Comparison of ENCODE assay signal across 25 cellular contexts in the genomic region with DNA sequence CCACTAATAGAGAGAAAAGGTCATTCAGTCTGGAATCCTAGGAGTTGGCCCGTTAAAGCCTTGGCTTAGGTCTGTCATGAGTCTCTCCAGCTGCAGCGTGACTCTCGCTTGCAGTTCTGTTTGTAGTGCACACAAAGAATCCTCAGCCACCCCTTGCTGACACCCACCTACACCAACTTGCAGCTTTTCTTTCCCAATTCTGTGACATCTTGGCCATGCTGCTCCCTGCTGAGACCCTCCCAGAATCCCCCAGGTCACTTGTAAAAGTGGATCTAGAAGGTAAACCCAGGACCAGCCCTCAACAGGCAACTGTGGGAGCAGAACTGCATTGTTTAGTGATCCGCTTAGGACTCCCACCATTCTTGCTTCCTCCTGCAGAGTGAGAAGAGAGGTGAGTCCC.
"Had no signal": no experiment of that assay in that cellular context is flagged by ENCODE, and none has a peak within 500 bp of the region (broad histone marks: within the 10 kb centered on the region; RNA-seq: fewer than 3 reads in every experiment).

No MANE protein-coding gene starts in this region.

- H3K9me3 Mint-ChIP-seq: activated naive CD4-positive, alpha-beta T cell treated with anti-CD3 and anti-CD28 coated beads, Interleukin-2, amount 50 U/mL, for 24 hours; activated naive CD8-positive, alpha-beta T cell treated with anti-CD3 and anti-CD28 coated beads, Interleukin-2, amount 50 U/mL, for 24 hours; activated T-helper 2 cell treated with anti-CD3 and anti-CD28 coated beads, Interferon-gamma antibody, Interleukin-2, Interleukin-4, amounts not matched to agents 10 μg/mL and 5 μg/mL and 100 μg/mL, durations not matched to agents 14 hours and 24 hours and 36 hours; endodermal cell had no signal

- H3K9me3 ChIP-seq: esophagus muscularis mucosa, right lobe of liver, testis, transverse colon had no signal

- H3K27ac Mint-ChIP-seq: activated CD4-positive, alpha-beta T cell treated with anti-CD3 and anti-CD28 coated beads for 36 hours; activated CD8-positive, alpha-beta memory T cell treated with anti-CD3 and anti-CD28 coated beads, Interleukin-2, amount 10 ng/mL, durations not matched to agents 7 days and 5 days; activated CD8-positive, alpha-beta T cell treated with anti-CD3 and anti-CD28 coated beads, Interleukin-2, amount 10 ng/mL, durations not matched to agents 7 days and 5 days; activated naive CD4-positive, alpha-beta T cell treated with anti-CD3 and anti-CD28 coated beads, Interleukin-2, amount 50 U/mL, for 24 hours; activated naive CD8-positive, alpha-beta T cell treated with anti-CD3 and anti-CD28 coated beads, Interleukin-2, amount 50 U/mL, for 24 hours; activated T-helper 2 cell treated with anti-CD3 and anti-CD28 coated beads, Interferon-gamma antibody, Interleukin-2, Interleukin-4, amounts not matched to agents 10 μg/mL and 5 μg/mL and 100 μg/mL, durations not matched to agents 14 hours and 24 hours and 36 hours; endodermal cell had no signal

- H3K27ac ChIP-seq: coronary artery, esophagus muscularis mucosa, foreskin keratinocyte, right lobe of liver had no signal

- H3K4me1 ChIP-seq: foreskin keratinocyte, right lobe of liver had no signal

- H3K27me3 ChIP-seq: esophagus muscularis mucosa, foreskin keratinocyte, right lobe of liver, testis, transverse colon had no signal

- H3K4me3 ChIP-seq: coronary artery, esophagus muscularis mucosa, right lobe of liver, skin epidermis, testis, transverse colon had no signal

- H3K27me3 Mint-ChIP-seq: activated CD4-positive, alpha-beta T cell treated with anti-CD3 and anti-CD28 coated beads for 36 hours; activated naive CD8-positive, alpha-beta T cell treated with anti-CD3 and anti-CD28 coated beads, Interleukin-2, amount 50 U/mL, for 24 hours had no signal

- H3K4me1 Mint-ChIP-seq: activated CD4-positive, alpha-beta T cell treated with anti-CD3 and anti-CD28 coated beads for 36 hours; activated CD8-positive, alpha-beta memory T cell treated with anti-CD3 and anti-CD28 coated beads, Interleukin-2, amount 10 ng/mL, durations not matched to agents 7 days and 5 days; activated naive CD4-positive, alpha-beta T cell treated with anti-CD3 and anti-CD28 coated beads, Interleukin-2, amount 50 U/mL, for 24 hours; naive thymus-derived CD4-positive, alpha-beta T cell had no signal

- H3K36me3 ChIP-seq: esophagus muscularis mucosa, right lobe of liver, transverse colon had no signal

- H3K4me3 Mint-ChIP-seq: activated CD4-positive, alpha-beta T cell treated with anti-CD3 and anti-CD28 coated beads for 36 hours; activated CD8-positive, alpha-beta memory T cell treated with anti-CD3 and anti-CD28 coated beads, Interleukin-2, amount 10 ng/mL, durations not matched to agents 7 days and 5 days; activated CD8-positive, alpha-beta T cell treated with anti-CD3 and anti-CD28 coated beads, Interleukin-2, amount 10 ng/mL, durations not matched to agents 7 days and 5 days; activated naive CD4-positive, alpha-beta T cell treated with anti-CD3 and anti-CD28 coated beads, Interleukin-2, amount 50 U/mL, for 24 hours; activated naive CD8-positive, alpha-beta T cell treated with anti-CD3 and anti-CD28 coated beads, Interleukin-2, amount 50 U/mL, for 24 hours; endodermal cell; naive thymus-derived CD4-positive, alpha-beta T cell had no signal

- DNase-seq: activated CD4-positive, alpha-beta T cell treated with anti-CD3 and anti-CD28 coated beads for 36 hours; activated CD4-positive, CD25-positive, alpha-beta regulatory T cell; activated CD8-positive, alpha-beta memory T cell treated with anti-CD3 and anti-CD28 coated beads, Interleukin-2, amount 10 ng/mL, durations not matched to agents 7 days and 5 days; activated CD8-positive, alpha-beta T cell treated with anti-CD3 and anti-CD28 coated beads, Interleukin-2, amount 10 ng/mL, durations not matched to agents 7 days and 5 days; activated naive CD8-positive, alpha-beta T cell treated with anti-CD3 and anti-CD28 coated beads, Interleukin-2, amount 50 U/mL, for 24 hours; activated T-cell treated with anti-CD3 and anti-CD28 coated beads, Interleukin-2, amount 50 U/mL, for 48 hours; amygdala; endodermal cell; left cardiac atrium; midbrain; naive thymus-derived CD4-positive, alpha-beta T cell; posterior cingulate gyrus; right lobe of liver; stimulated activated CD4-positive, alpha-beta T cell treated with anti-CD3 and anti-CD28 coated beads, Interleukin-12 subunit alpha, Interleukin-12 subunit beta, amount 100 ng/mL, for 4 hours; stimulated activated CD4-positive, alpha-beta T cell treated with anti-CD3 and anti-CD28 coated beads, Interleukin-4, amount 100 ng/mL, for 1 hour; stimulated activated naive CD8-positive, alpha-beta T cell treated with anti-CD3 and anti-CD28 coated beads, Interleukin-15, Interleukin-2, amounts not matched to agents 100 U/mL and 50 U/mL, for 24 hours; T-helper 1 cell; testis; transverse colon had no signal

- H3K36me3 Mint-ChIP-seq: activated CD8-positive, alpha-beta memory T cell treated with anti-CD3 and anti-CD28 coated beads, Interleukin-2, amount 10 ng/mL, durations not matched to agents 7 days and 5 days; activated naive CD4-positive, alpha-beta T cell treated with anti-CD3 and anti-CD28 coated beads, Interleukin-2, amount 50 U/mL, for 24 hours had no signal

- ATAC-seq: activated CD4-positive, alpha-beta T cell treated with anti-CD3 and anti-CD28 coated beads for 36 hours; activated CD8-positive, alpha-beta memory T cell treated with anti-CD3 and anti-CD28 coated beads, Interleukin-2, amount 10 ng/mL, durations not matched to agents 7 days and 5 days; activated CD8-positive, alpha-beta T cell treated with anti-CD3 and anti-CD28 coated beads, Interleukin-2, amount 10 ng/mL, durations not matched to agents 7 days and 5 days; activated naive CD8-positive, alpha-beta T cell treated with anti-CD3 and anti-CD28 coated beads, Interleukin-2, amount 50 U/mL, for 24 hours; naive thymus-derived CD4-positive, alpha-beta T cell; right lobe of liver; stimulated activated naive CD8-positive, alpha-beta T cell treated with anti-CD3 and anti-CD28 coated beads, Interleukin-15, Interleukin-2, amounts not matched to agents 100 U/mL and 50 U/mL, for 24 hours had no signal
